16 cellular contexts compared by ENCODE assay signal in genomic region chr16:75307506-75307905, GRCh38. TPM values are rescaled to one million over a fixed set of nuclear protein-coding genes. Genes with fewer than 3 reads are reported as not detected.
"Had no signal": no experiment of that assay in that cellular context is flagged by ENCODE, and none has a peak within 500 bp of the region (broad histone marks: within the 10 kb centered on the region; RNA-seq: fewer than 3 reads in every experiment).

No MANE protein-coding gene starts in this region.

- H3K4me3 ChIP-seq: thoracic aorta had no signal

- FAIRE-seq: colon, urothelium cell line had no signal

- H3K9me3 ChIP-seq: thoracic aorta had no signal

- DNase-seq: activated CD4-positive, alpha-beta memory T cell treated with anti-CD3 and anti-CD28 coated beads, Interleukin-2, amount 10 ng/mL, durations not matched to agents 7 days and 5 days; activated CD4-positive, alpha-beta T cell treated with anti-CD3 and anti-CD28 coated beads for 1 hour; activated CD8-positive, alpha-beta memory T cell treated with anti-CD3 and anti-CD28 coated beads, Interleukin-2, amount 50 U/mL, for 48 hours; activated naive CD8-positive, alpha-beta T cell treated with anti-CD3 and anti-CD28 coated beads, Interleukin-2, amount 50 U/mL, for 24 hours; effector CD8-positive, alpha-beta T cell; immature natural killer cell; left cardiac atrium; mammary epithelial cell; nephron progenitor cell; stimulated activated CD4-positive, alpha-beta T cell treated with anti-CD3 and anti-CD28 coated beads, Interleukin-15, amount 100 ng/mL, for 24 hours; stimulated activated CD4-positive, alpha-beta T cell treated with anti-CD3 and anti-CD28 coated beads, Interleukin-4, amount 100 ng/mL, for 24 hours; stimulated activated naive CD8-positive, alpha-beta T cell treated with anti-CD3 and anti-CD28 coated beads, Interleukin-15, amount 100 ng/mL, for 72 hours; T-helper 9 cell had no signal

- H3K36me3 ChIP-seq: thoracic aorta had no signal

- ATAC-seq: activated naive CD8-positive, alpha-beta T cell treated with anti-CD3 and anti-CD28 coated beads, Interleukin-2, amount 50 U/mL, for 24 hours; left cardiac atrium; stimulated activated naive CD8-positive, alpha-beta T cell treated with anti-CD3 and anti-CD28 coated beads, Interleukin-15, amount 100 ng/mL, for 72 hours had no signal

RNA-seq across cellular contexts. Expression of gene BCAR1, which starts 56.1 kb away (rescaled TPM):
- total RNA-seq: activated CD4-positive, alpha-beta memory T cell treated with anti-CD3 and anti-CD28 coated beads, Interleukin-2, amount 10 ng/mL, durations not matched to agents 7 days and 5 days had no signal
- polyA plus RNA-seq: immature natural killer cell had no signal
